ENCODE assay signal across 8 cellular contexts in genomic region chr10:89700914-89701237, GRCh38. TPM values are rescaled to one million over a fixed set of nuclear protein-coding genes. Genes with fewer than 3 reads are reported as not detected.
DNase-seq lines count a peak whose midpoint lies in the region; ATAC-seq lines count a peak whose summit lies in the region.

No MANE protein-coding gene starts in this region.

- H3K4me3 ChIP-seq in HUES6 (ENCODE audit: low read depth, low read length): peak overlapping the region; percentile 89

- H3K4me3 Mint-ChIP-seq in activated naive CD8-positive, alpha-beta T cell treated with anti-CD3 and anti-CD28 coated beads for 36 hours: peak overlapping the region; percentile 96
- peak overlapping the region; percentile 96 to 100 (median 96) for H3K4me3 Mint-ChIP-seq in immature natural killer cell
- peak overlapping the region; percentile 88 to 91 for H3K4me3 Mint-ChIP-seq in stimulated activated naive CD8-positive, alpha-beta T cell treated with anti-CD3 and anti-CD28 coated beads, Interleukin-15, amount 100 ng/mL, for 72 hours

- H3K27me3 ChIP-seq in HUES6 (ENCODE audit: control insufficient read depth, insufficient read depth, low read length): no peaks in the 10 kb centered on the region

- peaks cover 7% of the 10 kb centered on the region for H3K36me3 ChIP-seq in HUES6 (ENCODE audit: control insufficient read depth, insufficient read depth, low read length)

- no peaks in the 10 kb centered on the region for H3K9me3 Mint-ChIP-seq in activated naive CD8-positive, alpha-beta T cell treated with anti-CD3 and anti-CD28 coated beads for 36 hours
- no peaks in the 10 kb centered on the region for H3K9me3 Mint-ChIP-seq in immature natural killer cell
- H3K9me3 Mint-ChIP-seq in stimulated activated naive CD8-positive, alpha-beta T cell treated with anti-CD3 and anti-CD28 coated beads, Interleukin-15, amount 100 ng/mL, for 72 hours: no peaks in the 10 kb centered on the region

- no peak for DNase-seq in activated naive CD8-positive, alpha-beta T cell treated with anti-CD3 and anti-CD28 coated beads for 36 hours
- DNase-seq in immature natural killer cell (no peak), HUDEP-2 (lab: John Stamatoyannopoulos, UW; ENCODE audit: unreplicated experiment in 76 of 76) (no peak), OCI-M2 (lab: John Stamatoyannopoulos, UW; ENCODE audit: unreplicated experiment) (no peak), mesenteric fat pad (ENCODE audit: low spot score) (no peak), NCI-H2107 treated with DMSO at 0.1 percent for 48 hours (lab: John Stamatoyannopoulos, UW; ENCODE audit: unreplicated experiment) (no peak)
- no peak for DNase-seq in stimulated activated naive CD8-positive, alpha-beta T cell treated with anti-CD3 and anti-CD28 coated beads, Interleukin-15, amount 100 ng/mL, for 72 hours

- H3K36me3 Mint-ChIP-seq in activated naive CD8-positive, alpha-beta T cell treated with anti-CD3 and anti-CD28 coated beads for 36 hours: peaks cover 22% of the 10 kb centered on the region
- no peaks in the 10 kb centered on the region for H3K36me3 Mint-ChIP-seq in immature natural killer cell

- H3K9me3 ChIP-seq in HUES6 (ENCODE audit: control insufficient read depth, insufficient read depth, low read depth, low read length): no peaks in the 10 kb centered on the region

- H3K27ac Mint-ChIP-seq in activated naive CD8-positive, alpha-beta T cell treated with anti-CD3 and anti-CD28 coated beads for 36 hours: peak overlapping the region; percentile 98
- peak overlapping the region; percentile 94 to 98 (median 96) for H3K27ac Mint-ChIP-seq in immature natural killer cell
- H3K27ac Mint-ChIP-seq in stimulated activated naive CD8-positive, alpha-beta T cell treated with anti-CD3 and anti-CD28 coated beads, Interleukin-15, amount 100 ng/mL, for 72 hours: peak overlapping the region; percentile 98 to 99

- peak overlapping the region; percentile 92 for H3K9ac ChIP-seq in HUES6 (ENCODE audit: low read length)

- H3K27ac ChIP-seq in HUES6 (ENCODE audit: low read depth, low read length): peak overlapping the region; percentile 77; the same call in 1 of the 2 replicates

- H3K27me3 Mint-ChIP-seq in activated naive CD8-positive, alpha-beta T cell treated with anti-CD3 and anti-CD28 coated beads for 36 hours: no peaks in the 10 kb centered on the region
- H3K27me3 Mint-ChIP-seq in immature natural killer cell (ENCODE audit: low read depth in 3 of 3): peaks cover 0 to 2% (median 0%) of the 10 kb centered on the region in 3 donors
- no peaks in the 10 kb centered on the region for H3K27me3 Mint-ChIP-seq in stimulated activated naive CD8-positive, alpha-beta T cell treated with anti-CD3 and anti-CD28 coated beads, Interleukin-15, amount 100 ng/mL, for 72 hours

- peaks cover 20% of the 10 kb centered on the region for H3K4me1 ChIP-seq in HUES6 (ENCODE audit: control insufficient read depth, insufficient read depth, low read length)

- no peak for ATAC-seq in stimulated activated naive CD8-positive, alpha-beta T cell treated with anti-CD3 and anti-CD28 coated beads, Interleukin-15, amount 100 ng/mL, for 72 hours

- H3K4me1 Mint-ChIP-seq in activated naive CD8-positive, alpha-beta T cell treated with anti-CD3 and anti-CD28 coated beads for 36 hours: peaks cover 36% of the 10 kb centered on the region
- peaks cover 21 to 34% of the 10 kb centered on the region in 2 donors for H3K4me1 Mint-ChIP-seq in immature natural killer cell
- H3K4me1 Mint-ChIP-seq in stimulated activated naive CD8-positive, alpha-beta T cell treated with anti-CD3 and anti-CD28 coated beads, Interleukin-15, amount 100 ng/mL, for 72 hours: peaks cover 49% of the 10 kb centered on the region

RNA-seq across cellular contexts. Expression of gene KIF20B, which starts 0.5 kb away (rescaled TPM):
- total RNA-seq in activated naive CD8-positive, alpha-beta T cell treated with anti-CD3 and anti-CD28 coated beads for 36 hours: 10 to 100 TPM; 61.7 to 63.2 TPM
- polyA plus RNA-seq in immature natural killer cell: 10 to 100 TPM in 1 of 3 donors, 1 to 10 TPM in 2; 6.1 to 17.0 (median 8.6) TPM
- total RNA-seq in mesenteric fat pad: 2.5 TPM

RNA-seq across cellular contexts. Expression of gene PANK1, which starts 55.8 kb away (rescaled TPM):
- total RNA-seq in activated naive CD8-positive, alpha-beta T cell treated with anti-CD3 and anti-CD28 coated beads for 36 hours: 1 to 10 TPM; 2.0 TPM
- polyA plus RNA-seq in immature natural killer cell: 1 to 10 TPM in 1 of 3 donors, under 1 TPM in 1, not detected in 1; 0.66 to 1.4 TPM
- 2.6 TPM for total RNA-seq in mesenteric fat pad

Comparison
In these comparisons a context has a peak if more than half of its experiments do, and no peak if none do; other contexts are left out.
1. RNA of gene KIF20B, which starts 0.5 kb away (total RNA-seq): 61.7 to 63.2 TPM in activated naive CD8-positive, alpha-beta T cell treated with anti-CD3 and anti-CD28 coated beads for 36 hours; 2.5 TPM in mesenteric fat pad (single experiment); every median in the first group is over 10 times any median in the second.
2. Peak in every context shown above with its lines, with median percentiles within 50 percentile points of each other: H3K27ac Mint-ChIP-seq and H3K4me3 Mint-ChIP-seq.